In the genomic region with DNA sequence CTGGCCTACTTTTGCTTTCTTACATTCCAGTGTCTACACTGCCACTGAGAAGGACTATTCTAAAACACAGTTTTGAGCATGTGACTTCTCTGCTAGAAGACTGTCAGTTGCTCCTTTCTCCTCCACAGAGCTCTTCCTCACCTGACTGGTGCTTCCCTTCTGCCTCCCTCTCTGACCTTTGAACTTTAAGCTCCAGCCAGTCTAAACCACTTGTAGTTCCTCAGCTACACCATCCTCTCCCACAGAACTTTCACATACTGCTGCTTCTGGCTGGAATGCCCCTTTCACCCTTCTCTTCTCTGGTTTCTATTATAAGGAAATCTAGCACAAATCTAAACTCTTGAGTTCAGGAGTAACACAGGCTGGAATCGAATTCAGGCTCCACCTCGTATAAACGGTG, we compare ENCODE assay signal across 1 cellular context.
TF ChIP-seq lines count a peak whose summit lies in the region.

No MANE protein-coding gene starts in this region.

TF ChIP-seq in IMR-90, 13 proteins besides CTCF, POLR2A, EP300 and RAD21:
- TF ChIP-seq MAFK (IDR thresholded peaks at IDR 0.05; ENCODE audit: low read depth, low read length) (no peak), NFE2L2 (IDR thresholded peaks at IDR 0.05; ENCODE audit: low read depth, low read length) (no peak), CEBPB (IDR thresholded peaks at IDR 0.05; ENCODE audit: low read depth, low read length) (no peak), RCOR1 (IDR thresholded peaks at IDR 0.05; ENCODE audit: insufficient replicate concordance, low read length) (no peak), FOS (IDR thresholded peaks at IDR 0.05; ENCODE audit: low read depth, low read length) (no peak), MAZ (IDR thresholded peaks at IDR 0.05; ENCODE audit: borderline replicate concordance, low read depth, low read length) (no peak), SMC3 (IDR thresholded peaks at IDR 0.05; ENCODE audit: low read depth, low read length) (no peak), CHD1 (IDR thresholded peaks at IDR 0.05; ENCODE audit: low read depth, low read length) (no peak), RFX5 (IDR thresholded peaks at IDR 0.05; ENCODE audit: low read depth, low read length) (no peak), BHLHE40 (IDR thresholded peaks at IDR 0.05; ENCODE audit: low read depth, low read length) (no peak), MXI1 (IDR thresholded peaks at IDR 0.05; ENCODE audit: borderline replicate concordance, low read depth, low read length) (no peak), USF2 (IDR thresholded peaks at IDR 0.05; ENCODE audit: low read depth, low read length) (no peak)
- TF ChIP-seq, protein P1, sequence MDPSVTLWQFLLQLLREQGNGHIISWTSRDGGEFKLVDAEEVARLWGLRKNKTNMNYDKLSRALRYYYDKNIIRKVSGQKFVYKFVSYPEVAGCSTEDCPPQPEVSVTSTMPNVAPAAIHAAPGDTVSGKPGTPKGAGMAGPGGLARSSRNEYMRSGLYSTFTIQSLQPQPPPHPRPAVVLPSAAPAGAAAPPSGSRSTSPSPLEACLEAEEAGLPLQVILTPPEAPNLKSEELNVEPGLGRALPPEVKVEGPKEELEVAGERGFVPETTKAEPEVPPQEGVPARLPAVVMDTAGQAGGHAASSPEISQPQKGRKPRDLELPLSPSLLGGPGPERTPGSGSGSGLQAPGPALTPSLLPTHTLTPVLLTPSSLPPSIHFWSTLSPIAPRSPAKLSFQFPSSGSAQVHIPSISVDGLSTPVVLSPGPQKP (IDR thresholded peaks at IDR 0.05; ENCODE audit: borderline replicate concordance, low read depth, low read length): no peak
